In genomic region chr19:4352701-4353121, GRCh38 we compare ENCODE assay signal across 8 cellular contexts. TPM values are rescaled to one million over a fixed set of nuclear protein-coding genes. Genes with fewer than 3 reads are reported as not detected.
A peak's percentile ranks its signal among the peaks of the same experiment; 100 is the strongest.
DNase-seq lines count a peak whose midpoint lies in the region; ATAC-seq and TF ChIP-seq lines count a peak whose summit lies in the region.

No MANE protein-coding gene starts in this region.

- H3K4me3 Mint-ChIP-seq in HFFc6, result no peak overlapping the region; the same call in 1 of the 2 replicates
- H3K4me3 Mint-ChIP-seq in activated naive CD8-positive, alpha-beta T cell treated with anti-CD3 and anti-CD28 coated beads, Interleukin-2, amount 10 ng/mL, durations not matched to agents 7 days and 5 days, result no peak overlapping the region

- H3K27me3 ChIP-seq in BJ (ENCODE audit: control insufficient read depth, insufficient read depth, low read length) (no peaks in the 10 kb centered on the region), RWPE2 (ENCODE audit: insufficient read depth, poor library complexity, severe bottlenecking) (no peaks in the 10 kb centered on the region)

- TF ChIP-seq CTCF in BJ (IDR thresholded peaks at IDR 0.05; ENCODE audit: insufficient read depth, low read depth, low read length) (peak; percentile 92), HFFc6 (IDR thresholded peaks at IDR 0.05) (peak; percentile 96), RWPE2 (IDR thresholded peaks at IDR 0.05; ENCODE audit: poor library complexity, severe bottlenecking) (peak; percentile 81)

- no peaks in the 10 kb centered on the region for H3K36me3 Mint-ChIP-seq in HFFc6 (ENCODE audit: low read depth)
- peaks cover 8% of the 10 kb centered on the region for H3K36me3 Mint-ChIP-seq in activated naive CD8-positive, alpha-beta T cell treated with anti-CD3 and anti-CD28 coated beads, Interleukin-2, amount 10 ng/mL, durations not matched to agents 7 days and 5 days

- H3K27me3 Mint-ChIP-seq in HFFc6 (ENCODE audit: insufficient read depth), result peaks cover 3% of the 10 kb centered on the region
- no peaks in the 10 kb centered on the region for H3K27me3 Mint-ChIP-seq in activated naive CD8-positive, alpha-beta T cell treated with anti-CD3 and anti-CD28 coated beads, Interleukin-2, amount 10 ng/mL, durations not matched to agents 7 days and 5 days

- H3K9me3 Mint-ChIP-seq in HFFc6, result no peaks in the 10 kb centered on the region
- H3K9me3 Mint-ChIP-seq in activated naive CD8-positive, alpha-beta T cell treated with anti-CD3 and anti-CD28 coated beads, Interleukin-2, amount 10 ng/mL, durations not matched to agents 7 days and 5 days, result no peaks in the 10 kb centered on the region

- intact Hi-C loops in left ventricle myocardium superior (cut with micrococcal nuclease), result no loop called here

- no peaks in the 10 kb centered on the region for H3K4me1 ChIP-seq in RWPE2 (ENCODE audit: insufficient read depth, poor library complexity, severe bottlenecking)

- POLR2A ChIA-PET in BJ (lab: Charles Lee), result interaction anchor here (0.6 kb wide), 1 partner anchor 53 kb away, joined by 4 read pairs; no protein-coding TSS in a partner anchor
- POLR2A ChIA-PET in activated naive CD8-positive, alpha-beta T cell treated with anti-CD3 and anti-CD28 coated beads, Interleukin-2, amount 10 ng/mL, durations not matched to agents 7 days and 5 days (lab: Charles Lee), result interaction anchor here (0.6 to 1.5 kb wide), 7 partner anchors 9 to 88 kb away, joined by 3 to 12 read pairs (median 4); partner anchors contain the start of genes CHAF1A, MPND and SH3GL1

- DNase-seq in BJ (ENCODE audit: low read depth) (no peak), HFFc6 (peak; percentile 56), RWPE2 (ENCODE audit: low spot score) (peak; percentile 57), left ventricle myocardium superior (no peak), HK-2 (ENCODE audit: unreplicated experiment) (no peak)
- DNase-seq in activated naive CD8-positive, alpha-beta T cell treated with anti-CD3 and anti-CD28 coated beads, Interleukin-2, amount 10 ng/mL, durations not matched to agents 7 days and 5 days, result peak; percentile 60
- peak; percentile 30 to 31 for DNase-seq in stimulated activated CD4-positive, alpha-beta T cell treated with anti-CD3 and anti-CD28 coated beads, Interleukin-15, amount 100 ng/mL, for 1 hour (ENCODE audit: low read depth in 1 of 2, low spot score in 1 of 2)

- H3K27ac ChIP-seq in RWPE2 (ENCODE audit: poor library complexity, severe bottlenecking), result no peak overlapping the region

- H3K27ac Mint-ChIP-seq in HFFc6, result peak overlapping the region; percentile 31; the same call in 1 of the 2 replicates
- H3K27ac Mint-ChIP-seq in activated naive CD8-positive, alpha-beta T cell treated with anti-CD3 and anti-CD28 coated beads, Interleukin-2, amount 10 ng/mL, durations not matched to agents 7 days and 5 days, result peak overlapping the region; percentile 54

- ATAC-seq in RWPE2 (ENCODE audit: low read depth) (peak; percentile 59; the same call in 1 of the 3 replicates), left ventricle myocardium superior (peak; percentile 56), GM21528 (IDR thresholded peaks at IDR 0.05; ENCODE audit: low FRiP score, unreplicated experiment) (no peak)
- peak; percentile 67 for ATAC-seq in activated naive CD8-positive, alpha-beta T cell treated with anti-CD3 and anti-CD28 coated beads, Interleukin-2, amount 10 ng/mL, durations not matched to agents 7 days and 5 days (ENCODE audit: low read depth)

- H3K36me3 ChIP-seq in BJ (ENCODE audit: control insufficient read depth, insufficient read depth, low read length) (peaks cover 1% of the 10 kb centered on the region; the same call in 1 of the 2 replicates), RWPE2 (ENCODE audit: low read depth) (no peaks in the 10 kb centered on the region; the same call in 1 of the 2 replicates)

- no peak overlapping the region for H3K4me3 ChIP-seq in BJ (ENCODE audit: low read depth, low read length)
- no peak overlapping the region for H3K4me3 ChIP-seq in RWPE2 (ENCODE audit: severe bottlenecking)

- no peaks in the 10 kb centered on the region for H3K9me3 ChIP-seq in RWPE2 (ENCODE audit: severe bottlenecking)

- H3K4me1 Mint-ChIP-seq in HFFc6 (ENCODE audit: low read depth), result no peaks in the 10 kb centered on the region
- peaks cover 4% of the 10 kb centered on the region for H3K4me1 Mint-ChIP-seq in activated naive CD8-positive, alpha-beta T cell treated with anti-CD3 and anti-CD28 coated beads, Interleukin-2, amount 10 ng/mL, durations not matched to agents 7 days and 5 days

- CTCF ChIA-PET in BJ (lab: Yijun Ruan, JAX), result interaction anchor here (0.6 to 4.1 kb wide), 31 partner anchors 8 to 173 kb away, joined by 3 to 49 read pairs (median 4); partner anchors contain the start of genes FSD1, MPND, SH3GL1 and STAP2

RNA-seq across cellular contexts. Expression of gene MPND, which starts 9.3 kb away (rescaled TPM):
- 4.9 and 5.3 TPM in 2 replicates for polyA plus RNA-seq in BJ (2011; rRNA removed)
- polyA minus RNA-seq in BJ (2011; rRNA and poly(A)+ RNA removed), result 4.7 and 5.8 TPM in 2 replicates
- 10 to 100 TPM; 11.7 to 15.0 (median 12.1) TPM for total RNA-seq in HFFc6 (2021; fragmentation: NEBNext Ultra II Directional; extraction: Animal tissue kit (Norgen Biotek cat#: 25700))
- 10 to 100 TPM; 23.7 to 26.2 TPM for total RNA-seq in activated naive CD8-positive, alpha-beta T cell treated with anti-CD3 and anti-CD28 coated beads, Interleukin-2, amount 10 ng/mL, durations not matched to agents 7 days and 5 days
- total RNA-seq in left ventricle myocardium superior, result 19.2 TPM

RNA-seq across cellular contexts. Expression of gene STAP2, which starts 14.1 kb away (rescaled TPM):
- polyA plus RNA-seq in BJ (2011; rRNA removed), result 5.6 and 7.8 TPM in 2 replicates
- polyA minus RNA-seq in BJ (2011; rRNA and poly(A)+ RNA removed), result 1.7 and 4.6 TPM in 2 replicates
- 1 to 10 TPM in 4 of 6 experiments, under 1 TPM in 2; 0.24 to 2.7 (median 1.9) TPM for total RNA-seq in HFFc6 (2021; fragmentation: NEBNext Ultra II Directional; extraction: Animal tissue kit (Norgen Biotek cat#: 25700))
- 1 to 10 TPM; 8.4 to 8.8 TPM for total RNA-seq in activated naive CD8-positive, alpha-beta T cell treated with anti-CD3 and anti-CD28 coated beads, Interleukin-2, amount 10 ng/mL, durations not matched to agents 7 days and 5 days
- total RNA-seq in left ventricle myocardium superior, result 4.2 TPM

RNA-seq across cellular contexts. Expression of gene SH3GL1, which starts 47.6 kb away (rescaled TPM):
- polyA plus RNA-seq in BJ (2011; rRNA removed), result 52.2 and 89.4 TPM in 2 replicates
- polyA minus RNA-seq in BJ (2011; rRNA and poly(A)+ RNA removed), result 34.5 and 38.8 TPM in 2 replicates
- total RNA-seq in HFFc6 (2021; fragmentation: NEBNext Ultra II Directional; extraction: Animal tissue kit (Norgen Biotek cat#: 25700)), result 100 to 1,000 TPM; 102 to 126 (median 110) TPM
- 10 to 100 TPM; 54.6 to 56.8 TPM for total RNA-seq in activated naive CD8-positive, alpha-beta T cell treated with anti-CD3 and anti-CD28 coated beads, Interleukin-2, amount 10 ng/mL, durations not matched to agents 7 days and 5 days
- total RNA-seq in left ventricle myocardium superior, result 19.1 TPM

RNA-seq across cellular contexts. Expression of gene FSD1, which starts 48.3 kb away (rescaled TPM):
- 3.9 and 11.9 TPM in 2 replicates for polyA plus RNA-seq in BJ (2011; rRNA removed)
- polyA minus RNA-seq in BJ (2011; rRNA and poly(A)+ RNA removed), result 6.0 and 6.2 TPM in 2 replicates
- 10 to 100 TPM in 5 of 6 experiments, 1 to 10 TPM in 1; 9.2 to 15.2 (median 12.2) TPM for total RNA-seq in HFFc6 (2021; fragmentation: NEBNext Ultra II Directional; extraction: Animal tissue kit (Norgen Biotek cat#: 25700))
- 10 to 100 TPM; 20.8 to 21.8 TPM for total RNA-seq in activated naive CD8-positive, alpha-beta T cell treated with anti-CD3 and anti-CD28 coated beads, Interleukin-2, amount 10 ng/mL, durations not matched to agents 7 days and 5 days
- total RNA-seq in left ventricle myocardium superior, result not detected

RNA-seq across cellular contexts. Expression of gene CHAF1A, which starts 49.7 kb away (rescaled TPM):
- 6.3 and 11.4 TPM in 2 replicates for polyA plus RNA-seq in BJ (2011; rRNA removed)
- polyA minus RNA-seq in BJ (2011; rRNA and poly(A)+ RNA removed), result 5.9 and 8.5 TPM in 2 replicates
- 10 to 100 TPM; 18.3 to 26.3 (median 24.4) TPM for total RNA-seq in HFFc6 (2021; fragmentation: NEBNext Ultra II Directional; extraction: Animal tissue kit (Norgen Biotek cat#: 25700))
- 10 to 100 TPM; 77.0 to 79.1 TPM for total RNA-seq in activated naive CD8-positive, alpha-beta T cell treated with anti-CD3 and anti-CD28 coated beads, Interleukin-2, amount 10 ng/mL, durations not matched to agents 7 days and 5 days
- total RNA-seq in left ventricle myocardium superior, result 7.2 TPM

Comparison
In these comparisons a context has a peak if more than half of its experiments do, and no peak if none do; other contexts are left out.
1. DNase-seq: peak in HFFc6 (single experiment), RWPE2 (single experiment), activated naive CD8-positive, alpha-beta T cell treated with anti-CD3 and anti-CD28 coated beads, Interleukin-2, amount 10 ng/mL, durations not matched to agents 7 days and 5 days (single experiment) and stimulated activated CD4-positive, alpha-beta T cell treated with anti-CD3 and anti-CD28 coated beads, Interleukin-15, amount 100 ng/mL, for 1 hour (2 of 2); none in BJ (single experiment), left ventricle myocardium superior (single experiment) and HK-2 (single experiment).
2. Peak in every context shown above with its lines, with median percentiles within 50 percentile points of each other: CTCF ChIP-seq.